ENCODE assay signal across 8 cellular contexts in genomic region chr19:40609561-40610395, GRCh38. TPM values are rescaled to one million over a fixed set of nuclear protein-coding genes. Genes with fewer than 3 reads are reported as not detected.
A peak's percentile ranks its signal among the peaks of the same experiment; 100 is the strongest.
DNase-seq lines count a peak whose midpoint lies in the region; ATAC-seq and TF ChIP-seq lines count a peak whose summit lies in the region.

No MANE protein-coding gene starts in this region.

- H3K9me3 Mint-ChIP-seq in endothelial cell (ENCODE audit: unreplicated experiment), result no peaks in the 10 kb centered on the region

- peak overlapping the region; percentile 30 for H3K4me3 ChIP-seq in mononuclear cell (ENCODE audit: low read length)

- H3K27me3 Mint-ChIP-seq in endothelial cell (ENCODE audit: unreplicated experiment), result peaks cover 32% of the 10 kb centered on the region

- peaks cover 14% of the 10 kb centered on the region for H3K4me1 Mint-ChIP-seq in endothelial cell (ENCODE audit: unreplicated experiment)

- CTCF ChIA-PET in GM10248 (lab: Yijun Ruan, JAX), result interaction anchor here (0.7 to 2.9 kb wide), 8 partner anchors 12 to 146 kb away, joined by 3 to 16 read pairs (median 3); no protein-coding TSS in a partner anchor

- H3K27me3 ChIP-seq in mononuclear cell (ENCODE audit: insufficient read depth, low read length), result peaks cover 4% of the 10 kb centered on the region

- peaks cover 23% of the 10 kb centered on the region for H3K36me3 Mint-ChIP-seq in endothelial cell (ENCODE audit: low read depth, unreplicated experiment)

- peak; percentile 52 for ATAC-seq in HG02588 (IDR thresholded peaks at IDR 0.05; ENCODE audit: unreplicated experiment)

- no peak overlapping the region for H3K27ac Mint-ChIP-seq in endothelial cell (ENCODE audit: unreplicated experiment)

- H3K4me1 ChIP-seq in mononuclear cell (ENCODE audit: insufficient read depth, low read length), result peaks cover 59% of the 10 kb centered on the region

- H3K9me3 ChIP-seq in mononuclear cell (ENCODE audit: low read depth, low read length), result no peaks in the 10 kb centered on the region

- DNase-seq in GM10248 (ENCODE audit: extremely low spot score) (peak; percentile 91), NCI-H526 treated with DMSO at 0.1 percent for 48 hours (lab: John Stamatoyannopoulos, UW) (peak; percentile 33), endothelial cell (ENCODE audit: low spot score) (peak; percentile 73), NCI-H1930 (lab: John Stamatoyannopoulos, UW) (no peak)
- DNase-seq in activated CD8-positive, alpha-beta memory T cell treated with anti-CD3 and anti-CD28 coated beads for 48 hours (ENCODE audit: low read depth in 2 of 3, low spot score in 2 of 3), result peak; percentile 88 to 98 (median 94)
- peak; percentile 99 for DNase-seq in stimulated activated CD8-positive, alpha-beta memory T cell treated with anti-CD3 and anti-CD28 coated beads, Interleukin-4, amount 100 ng/mL, for 48 hours

- POLR2A ChIA-PET in GM10248 (lab: Yijun Ruan, JAX), result no interaction called here

- TF ChIP-seq CTCF in GM10248 (IDR thresholded peaks at IDR 0.05; ENCODE audit: control extremely low read depth, extremely low read depth, low read depth, missing control alignments), result no peak
- TF ChIP-seq CTCF in endothelial cell (IDR thresholded peaks at IDR 0.05; ENCODE audit: unreplicated experiment), result no peak

- H3K4me3 Mint-ChIP-seq in endothelial cell (ENCODE audit: unreplicated experiment), result no peak overlapping the region

RNA-seq across cellular contexts. Expression of gene LTBP4, which starts 8.6 kb away (rescaled TPM):
- total RNA-seq in endothelial cell (ENCODE audit: unreplicated experiment) (175 TPM), mononuclear cell (16.2 TPM)

RNA-seq across cellular contexts. Expression of gene SHKBP1, which starts 33.1 kb away (rescaled TPM):
- total RNA-seq in endothelial cell (ENCODE audit: unreplicated experiment) (84.6 TPM), mononuclear cell (55.9 TPM)

Comparison
In these comparisons a context has a peak if more than half of its experiments do, and no peak if none do; other contexts are left out.
1. DNase-seq: peak in GM10248 (single experiment), NCI-H526 treated with DMSO at 0.1 percent for 48 hours (single experiment), activated CD8-positive, alpha-beta memory T cell treated with anti-CD3 and anti-CD28 coated beads for 48 hours (3 of 3), endothelial cell (single experiment) and stimulated activated CD8-positive, alpha-beta memory T cell treated with anti-CD3 and anti-CD28 coated beads, Interleukin-4, amount 100 ng/mL, for 48 hours (single experiment); none in NCI-H1930 (0 of 2).
2. RNA of gene LTBP4, which starts 8.6 kb away (total RNA-seq): 175 TPM in endothelial cell (single experiment); 16.2 TPM in mononuclear cell (single experiment); every median in the first group is over 10 times any median in the second.